In the genomic region with DNA sequence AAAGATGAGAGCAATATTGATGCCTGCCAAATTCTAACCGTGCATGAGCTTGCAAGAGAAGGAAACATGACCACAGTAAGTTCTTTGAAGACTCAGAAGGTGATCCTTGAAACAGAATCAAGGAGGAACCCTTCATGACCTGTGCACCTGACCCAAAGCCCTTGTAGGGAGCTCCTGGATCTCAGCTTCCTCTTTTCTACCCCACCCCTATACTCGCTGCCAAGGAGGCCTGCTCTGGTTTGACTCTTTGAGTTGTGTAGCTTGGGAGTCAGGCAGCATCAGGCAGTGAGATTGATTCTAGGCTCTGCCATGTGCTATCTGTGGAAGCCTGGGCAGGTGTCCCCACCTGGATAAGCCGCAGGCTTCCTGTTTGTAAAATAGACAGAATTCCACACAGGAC, we compare ENCODE assay signal across 25 cellular contexts.
"Had no signal": no experiment of that assay in that cellular context is flagged by ENCODE, and none has a peak within 500 bp of the region (broad histone marks: within the 10 kb centered on the region; RNA-seq: fewer than 3 reads in every experiment).

No MANE protein-coding gene starts in this region.

- H3K36me3 ChIP-seq: breast epithelium, upper lobe of right lung, WERI-Rb-1 had no signal

- ATAC-seq: activated CD8-positive, alpha-beta memory T cell treated with anti-CD3 and anti-CD28 coated beads, Interleukin-2, amount 10 ng/mL, durations not matched to agents 7 days and 5 days; activated naive CD8-positive, alpha-beta T cell treated with anti-CD3 and anti-CD28 coated beads, Interleukin-2, amount 50 U/mL, for 24 hours; natural killer cell; right cardiac atrium; upper lobe of right lung had no signal

- H3K27ac ChIP-seq: breast epithelium, left ventricle myocardium inferior, skin epidermis, upper lobe of right lung, WERI-Rb-1 had no signal

- H3K4me3 Mint-ChIP-seq: activated CD4-positive, alpha-beta memory T cell treated with anti-CD3 and anti-CD28 coated beads for 36 hours; activated CD8-positive, alpha-beta memory T cell treated with anti-CD3 and anti-CD28 coated beads, Interleukin-2, amount 10 ng/mL, durations not matched to agents 7 days and 5 days; activated naive CD4-positive, alpha-beta T cell treated with anti-CD3 and anti-CD28 coated beads for 36 hours; activated naive CD8-positive, alpha-beta T cell treated with anti-CD3 and anti-CD28 coated beads, Interleukin-2, amount 50 U/mL, for 24 hours; natural killer cell; stimulated activated naive CD8-positive, alpha-beta T cell treated with anti-CD3 and anti-CD28 coated beads, Interleukin-15, Interleukin-2, amounts not matched to agents 100 ng/mL and 50 ng/mL, for 24 hours had no signal

- H3K4me1 Mint-ChIP-seq: activated naive CD8-positive, alpha-beta T cell treated with anti-CD3 and anti-CD28 coated beads, Interleukin-2, amount 50 U/mL, for 24 hours; natural killer cell had no signal

- H3K9me3 ChIP-seq: breast epithelium, left ventricle myocardium inferior, upper lobe of right lung had no signal

- H3K27me3 ChIP-seq: breast epithelium, upper lobe of right lung had no signal

- H3K36me3 Mint-ChIP-seq: activated CD4-positive, alpha-beta memory T cell treated with anti-CD3 and anti-CD28 coated beads for 36 hours; activated CD8-positive, alpha-beta memory T cell treated with anti-CD3 and anti-CD28 coated beads, Interleukin-2, amount 10 ng/mL, durations not matched to agents 7 days and 5 days; natural killer cell had no signal

- H3K4me3 ChIP-seq: breast epithelium, left ventricle myocardium inferior, skin epidermis, upper lobe of right lung had no signal

- H3K9me3 Mint-ChIP-seq: activated CD4-positive, alpha-beta memory T cell treated with anti-CD3 and anti-CD28 coated beads for 36 hours; activated naive CD4-positive, alpha-beta T cell treated with anti-CD3 and anti-CD28 coated beads for 36 hours; activated naive CD8-positive, alpha-beta T cell treated with anti-CD3 and anti-CD28 coated beads, Interleukin-2, amount 50 U/mL, for 24 hours; activated T-helper 2 cell treated with anti-CD3 and anti-CD28 coated beads, Interferon-gamma antibody, Interleukin-2, Interleukin-4, amounts not matched to agents 10 μg/mL and 5 μg/mL and 100 μg/mL, durations not matched to agents 14 hours and 24 hours and 36 hours; natural killer cell; stimulated activated naive CD8-positive, alpha-beta T cell treated with anti-CD3 and anti-CD28 coated beads, Interleukin-15, Interleukin-2, amounts not matched to agents 100 ng/mL and 50 ng/mL, for 24 hours had no signal

- H3K27me3 Mint-ChIP-seq: activated CD4-positive, alpha-beta memory T cell treated with anti-CD3 and anti-CD28 coated beads for 36 hours; activated naive CD8-positive, alpha-beta T cell treated with anti-CD3 and anti-CD28 coated beads, Interleukin-2, amount 50 U/mL, for 24 hours; stimulated activated naive CD8-positive, alpha-beta T cell treated with anti-CD3 and anti-CD28 coated beads, Interleukin-15, Interleukin-2, amounts not matched to agents 100 ng/mL and 50 ng/mL, for 24 hours had no signal

- H3K4me1 ChIP-seq: breast epithelium, upper lobe of right lung had no signal

- H3K27ac Mint-ChIP-seq: activated CD4-positive, alpha-beta memory T cell treated with anti-CD3 and anti-CD28 coated beads for 36 hours; activated CD8-positive, alpha-beta memory T cell treated with anti-CD3 and anti-CD28 coated beads, Interleukin-2, amount 10 ng/mL, durations not matched to agents 7 days and 5 days; activated naive CD4-positive, alpha-beta T cell treated with anti-CD3 and anti-CD28 coated beads for 36 hours; activated naive CD8-positive, alpha-beta T cell treated with anti-CD3 and anti-CD28 coated beads, Interleukin-2, amount 50 U/mL, for 24 hours; activated T-helper 2 cell treated with anti-CD3 and anti-CD28 coated beads, Interferon-gamma antibody, Interleukin-2, Interleukin-4, amounts not matched to agents 10 μg/mL and 5 μg/mL and 100 μg/mL, durations not matched to agents 14 hours and 24 hours and 36 hours; natural killer cell; stimulated activated naive CD8-positive, alpha-beta T cell treated with anti-CD3 and anti-CD28 coated beads, Interleukin-15, Interleukin-2, amounts not matched to agents 100 ng/mL and 50 ng/mL, for 24 hours had no signal

- DNase-seq: activated CD4-positive, alpha-beta memory T cell treated with anti-CD3 and anti-CD28 coated beads for 36 hours; activated CD8-positive, alpha-beta memory T cell treated with anti-CD3 and anti-CD28 coated beads, Interleukin-2, amount 10 ng/mL, durations not matched to agents 7 days and 5 days; activated naive CD4-positive, alpha-beta T cell treated with anti-CD3 and anti-CD28 coated beads for 36 hours; activated naive CD8-positive, alpha-beta T cell treated with anti-CD3 and anti-CD28 coated beads, Interleukin-2, amount 50 U/mL, for 24 hours; activated T-cell treated with anti-CD3 and anti-CD28 coated beads, Interleukin-2, amount 50 U/mL, for 1 hour; aorta; cerebellar nuclear complex; effector memory CD4-positive, alpha-beta T cell; foreskin fibroblast; hippocampal formation; kidney; left ventricle myocardium inferior; mesenchymal stem cell; natural killer cell; nucleus accumbens; right cardiac atrium; stimulated activated CD4-positive, alpha-beta T cell treated with anti-CD3 and anti-CD28 coated beads, Interleukin-4, amount 100 ng/mL, for 4 hours; stimulated activated CD8-positive, alpha-beta memory T cell treated with anti-CD3 and anti-CD28 coated beads, Interleukin-4, amount 100 ng/mL, for 48 hours; T-helper 9 cell; upper lobe of right lung; WERI-Rb-1 had no signal
